ENCODE assay signal across 8 cellular contexts in genomic region chr9:114611516-114612271, GRCh38. TPM values are rescaled to one million over a fixed set of nuclear protein-coding genes. Genes with fewer than 3 reads are reported as not detected.
DNase-seq lines count a peak whose midpoint lies in the region; ATAC-seq and TF ChIP-seq lines count a peak whose summit lies in the region.

No MANE protein-coding gene starts in this region.

- H3K36me3 ChIP-seq in BE2C (no peaks in the 10 kb centered on the region), gastroesophageal sphincter (no peaks in the 10 kb centered on the region), neuron (ENCODE audit: insufficient read depth, low read length) (no peaks in the 10 kb centered on the region)

- no peak for TF ChIP-seq EP300 in gastroesophageal sphincter (IDR thresholded peaks at IDR 0.05)

- ATAC-seq in GM18868 (IDR thresholded peaks at IDR 0.05; ENCODE audit: unreplicated experiment): peak; percentile 22
- ATAC-seq in HG03103 (IDR thresholded peaks at IDR 0.05; ENCODE audit: low read depth, unreplicated experiment): peak; percentile 17
- peak; percentile 88 for ATAC-seq in gastroesophageal sphincter
- ATAC-seq in HG03378 (IDR thresholded peaks at IDR 0.05; ENCODE audit: unreplicated experiment): no peak

- DNase-seq in BE2C: peak; percentile 55
- peak; percentile 72 for DNase-seq in NOMO-1 (lab: John Stamatoyannopoulos, UW; ENCODE audit: unreplicated experiment in 2 of 2)
- DNase-seq in activated gamma-delta T cell treated with anti-CD3 and anti-CD28 coated beads, Interleukin-2, amount 50 U/mL, for 16 hours (ENCODE audit: low read depth): peak; percentile 37

- peak overlapping the region; percentile 83 for H2AFZ ChIP-seq in neuron (ENCODE audit: low read depth, low read length)

- H3K27me3 ChIP-seq in BE2C: no peaks in the 10 kb centered on the region
- no peaks in the 10 kb centered on the region for H3K27me3 ChIP-seq in gastroesophageal sphincter
- no peaks in the 10 kb centered on the region for H3K27me3 ChIP-seq in neuron (ENCODE audit: insufficient read depth, low read length)

- TF ChIP-seq CTCF in BE2C (IDR thresholded peaks at IDR 0.05; ENCODE audit: low read depth, low read length) (no peak), gastroesophageal sphincter (IDR thresholded peaks at IDR 0.05) (no peak)

- H3K4me3 ChIP-seq in BE2C (ENCODE audit: low read depth, low read length): peak overlapping the region; percentile 79
- H3K4me3 ChIP-seq in gastroesophageal sphincter: peak overlapping the region; percentile 43 to 76
- H3K4me3 ChIP-seq in neuron (ENCODE audit: low read length): peak overlapping the region; percentile 66

- H3K9me3 ChIP-seq in BE2C: no peaks in the 10 kb centered on the region; the same call in 1 of the 2 replicates
- H3K9me3 ChIP-seq in gastroesophageal sphincter: no peaks in the 10 kb centered on the region
- H3K9me3 ChIP-seq in neuron (ENCODE audit: low read length): no peaks in the 10 kb centered on the region

- peak; percentile 2 to 7 for TF ChIP-seq POLR2A in gastroesophageal sphincter (IDR thresholded peaks at IDR 0.05)

- WGBS in gastroesophageal sphincter (ENCODE audit: low coverage in 1 of 2), 2 donors: 0 to 17% methylated on average over 1 to 8 of the region's 58 CpGs

- peak overlapping the region; percentile 72 to 98 (median 95) for H3K27ac ChIP-seq in gastroesophageal sphincter

- H3K4me1 ChIP-seq in BE2C (no peaks in the 10 kb centered on the region), gastroesophageal sphincter (peaks cover 3 to 40% (median 14%) of the 10 kb centered on the region in 3 donors), neuron (ENCODE audit: insufficient read depth, low read length) (peaks cover 8% of the 10 kb centered on the region)

RNA-seq across cellular contexts. Expression of gene TMEM268, which starts 0.6 kb away (rescaled TPM):
- 8.4 TPM for polyA plus RNA-seq in BE2C (2012; ENCODE audit: insufficient read depth, insufficient read length, low read depth)
- total RNA-seq in gastroesophageal sphincter: 10 to 100 TPM in 2 of 4 donors, 1 to 10 TPM in 2; 6.2 to 16.7 (median 9.3) TPM

RNA-seq across cellular contexts. Expression of gene ATP6V1G1, which starts 24.1 kb away (rescaled TPM):
- polyA plus RNA-seq in BE2C (2012; ENCODE audit: insufficient read depth, insufficient read length, low read depth): 326 TPM
- 100 to 1,000 TPM in 3 of 4 donors, 10 to 100 TPM in 1; 91.2 to 137 (median 120) TPM for total RNA-seq in gastroesophageal sphincter

RNA-seq across cellular contexts. Expression of gene TEX53, which starts 45.9 kb away (rescaled TPM):
- polyA plus RNA-seq in BE2C (2012; ENCODE audit: insufficient read depth, insufficient read length, low read depth): not detected
- total RNA-seq in gastroesophageal sphincter: not detected
